8 cellular contexts compared by ENCODE assay signal in genomic region chr22:23180893-23181762, GRCh38. TPM values are rescaled to one million over a fixed set of nuclear protein-coding genes. Genes with fewer than 3 reads are reported as not detected.
DNase-seq lines count a peak whose midpoint lies in the region; ATAC-seq and TF ChIP-seq lines count a peak whose summit lies in the region.

No MANE protein-coding gene starts in this region.

- H3K9me3 ChIP-seq in DND-41 (ENCODE audit: insufficient read depth, low read length, severe bottlenecking), result peaks cover 12% of the 10 kb centered on the region
- H3K9me3 ChIP-seq in lower lobe of right lung, result peaks cover 6% of the 10 kb centered on the region
- peaks cover 3% of the 10 kb centered on the region for H3K9me3 ChIP-seq in thymus (ENCODE audit: control insufficient read depth)

- TF ChIP-seq CTCF in DND-41 (IDR thresholded peaks at IDR 0.05; ENCODE audit: borderline replicate concordance, extremely low read depth, low read length, poor library complexity, severe bottlenecking), result no peak
- no peak for TF ChIP-seq CTCF in NB4 (IDR thresholded peaks at IDR 0.05; ENCODE audit: low read depth, low read length)
- no peak for TF ChIP-seq CTCF in brain (conservative IDR thresholded peaks at IDR 0.05)
- TF ChIP-seq CTCF in lower lobe of right lung (IDR thresholded peaks at IDR 0.05), result no peak

- H2AFZ ChIP-seq in DND-41 (ENCODE audit: low read depth, low read length), result peak overlapping the region; percentile 67; the same call in 1 of the 2 replicates

- peaks cover 61% of the 10 kb centered on the region for H3K4me1 Mint-ChIP-seq in brain

- H3K27ac Mint-ChIP-seq in brain, result peak overlapping the region in 2 of 5 experiments; percentile 69 to 89

- H3K4me3 ChIP-seq in DND-41 (ENCODE audit: low read depth in 1 of 2, low read length in 2 of 2) (peak overlapping the region; percentile 36 to 87; a peak in 3 of 4 replicates), NB4 (ENCODE audit: low read depth, low read length) (peak overlapping the region; percentile 74), lower lobe of right lung (peak overlapping the region; percentile 69), thymus (ENCODE audit: low read length) (peak overlapping the region; percentile 64)

- DNase-seq in DND-41, result peak; percentile 40
- DNase-seq in NB4 (ENCODE audit: low read depth), result peak; percentile 40
- peak; percentile 68 for DNase-seq in lower lobe of right lung
- no peak for DNase-seq in AML-193 (lab: John Stamatoyannopoulos, UW)
- DNase-seq in NCI-H226, result no peak

- H3K27ac ChIP-seq in DND-41 (ENCODE audit: low read length), result peak overlapping the region; percentile 68
- H3K27ac ChIP-seq in lower lobe of right lung, result peak overlapping the region; percentile 68
- peak overlapping the region; percentile 53 for H3K27ac ChIP-seq in thymus (ENCODE audit: low read depth)

- peak overlapping the region; percentile 88 to 95 (median 91) for H3K4me3 Mint-ChIP-seq in brain

- peaks cover 39% of the 10 kb centered on the region for H4K20me1 ChIP-seq in DND-41 (ENCODE audit: insufficient read depth, low read length)

- ATAC-seq in DND-41 (ENCODE audit: insufficient read depth, low read depth) (peak; percentile 4; the same call in 2 of the 3 replicates), lower lobe of right lung (no peak), HG02840 (IDR thresholded peaks at IDR 0.05; ENCODE audit: low FRiP score, unreplicated experiment) (no peak)

- H3K4me1 ChIP-seq in DND-41 (ENCODE audit: insufficient read depth, low read length) (peaks cover 65% of the 10 kb centered on the region), lower lobe of right lung (peaks cover 58% of the 10 kb centered on the region), thymus (ENCODE audit: control insufficient read depth, insufficient read depth, low read length) (peaks cover 26% of the 10 kb centered on the region)

- H3K27me3 Mint-ChIP-seq in brain, result peaks cover 5% of the 10 kb centered on the region

- no peak for TF ChIP-seq POLR2A in NB4 (IDR thresholded peaks at IDR 0.05; ENCODE audit: extremely low read depth, insufficient read length)

- H3K36me3 ChIP-seq in DND-41 (ENCODE audit: insufficient read depth, low read length), result peaks cover 32% of the 10 kb centered on the region
- H3K36me3 ChIP-seq in lower lobe of right lung, result no peaks in the 10 kb centered on the region
- peaks cover 4% of the 10 kb centered on the region for H3K36me3 ChIP-seq in thymus (ENCODE audit: control insufficient read depth, insufficient read depth)

- peaks cover 53% of the 10 kb centered on the region for H3K79me2 ChIP-seq in DND-41 (ENCODE audit: insufficient read depth, low read length)

- peaks cover 6 to 12% (median 12%) of the 10 kb centered on the region in 5 experiments for H3K9me3 Mint-ChIP-seq in brain

- peak overlapping the region; percentile 68 for H3K9ac ChIP-seq in DND-41 (ENCODE audit: low read depth, low read length)

- peak overlapping the region; percentile 95 for H3K4me2 ChIP-seq in DND-41 (ENCODE audit: insufficient read depth, low read length)

- intact Hi-C loops in lower lobe of right lung (cut with DNase I), result no loop called here

- WGBS in thymus, result 1% methylated on average over 116 of the region's 116 CpGs

- H3K27me3 ChIP-seq in DND-41 (ENCODE audit: insufficient read depth, low read length, poor library complexity), result no peaks in the 10 kb centered on the region
- H3K27me3 ChIP-seq in lower lobe of right lung (ENCODE audit: low read depth), result no peaks in the 10 kb centered on the region
- no peaks in the 10 kb centered on the region for H3K27me3 ChIP-seq in thymus (ENCODE audit: control insufficient read depth, insufficient read depth)

- H3K36me3 Mint-ChIP-seq in brain, result peaks cover 31% of the 10 kb centered on the region

RNA-seq across cellular contexts. Expression of gene BCR, which starts 0.8 kb away (rescaled TPM):
- polyA plus RNA-seq in brain (ENCODE audit: insufficient read depth, low read depth, low replicate concordance), result 52.6 TPM
- 57.2 TPM for total RNA-seq in lower lobe of right lung
- 22.8 TPM for polyA plus RNA-seq in thymus

RNA-seq across cellular contexts. Expression of gene RAB36, which starts 35.9 kb away (rescaled TPM):
- polyA plus RNA-seq in brain (ENCODE audit: insufficient read depth, low read depth, low replicate concordance) (13.4 TPM), thymus (0.46 TPM)
- total RNA-seq in lower lobe of right lung, result 9.6 TPM

RNA-seq across cellular contexts. Expression of gene RSPH14, which starts 39.3 kb away (rescaled TPM):
- polyA plus RNA-seq in brain (ENCODE audit: insufficient read depth, low read depth, low replicate concordance) (4.2 TPM), thymus (0.27 TPM)
- 2.0 TPM for total RNA-seq in lower lobe of right lung

Comparison
In these comparisons a context has a peak if more than half of its experiments do, and no peak if none do; other contexts are left out.
1. DNase-seq: peak in DND-41 (single experiment), NB4 (single experiment) and lower lobe of right lung (single experiment); none in AML-193 (0 of 2) and NCI-H226 (single experiment).
2. Peak in every context shown above with its lines, with median percentiles within 50 percentile points of each other: H3K27ac ChIP-seq and H3K4me3 ChIP-seq.